In the genomic region with DNA sequence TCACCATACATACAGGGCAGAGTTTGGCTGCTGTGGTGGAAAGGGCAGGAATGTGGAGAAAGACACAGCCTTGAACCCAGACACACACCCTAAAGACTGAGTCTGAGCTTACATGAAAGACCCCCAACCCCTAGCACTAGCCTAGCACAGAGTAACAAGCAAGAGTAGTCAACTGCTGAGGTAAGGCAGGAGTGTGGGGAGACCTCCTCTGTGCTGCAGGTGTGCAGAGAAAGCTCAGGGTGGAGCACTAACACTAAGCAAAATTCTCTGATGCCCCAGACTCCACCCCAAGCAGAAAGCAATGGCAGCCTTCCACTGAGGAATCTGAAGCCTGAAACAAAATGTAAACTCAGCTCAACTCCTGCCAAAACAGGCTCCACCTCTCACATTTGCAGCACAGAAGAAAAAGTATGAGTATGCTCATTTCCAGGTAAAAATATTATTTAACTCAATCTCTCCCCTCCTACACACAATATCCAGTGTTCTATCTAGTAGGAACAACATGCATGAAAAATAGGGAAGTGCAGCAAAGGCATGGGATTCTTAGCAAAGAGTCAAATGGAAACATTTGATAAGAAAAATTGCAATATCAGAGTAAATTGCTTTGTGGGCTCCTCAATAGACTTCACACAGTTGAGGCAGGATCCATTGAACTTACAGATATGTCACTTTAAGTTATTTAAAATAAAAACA, we compare ENCODE assay signal across 2 cellular contexts.
TF ChIP-seq lines count a peak whose summit lies in the region.

No MANE protein-coding gene starts in this region.

TF ChIP-seq in K562, 482 proteins besides CTCF, POLR2A, EP300 and RAD21 (continued from another document):
- TF ChIP-seq, protein P1, sequence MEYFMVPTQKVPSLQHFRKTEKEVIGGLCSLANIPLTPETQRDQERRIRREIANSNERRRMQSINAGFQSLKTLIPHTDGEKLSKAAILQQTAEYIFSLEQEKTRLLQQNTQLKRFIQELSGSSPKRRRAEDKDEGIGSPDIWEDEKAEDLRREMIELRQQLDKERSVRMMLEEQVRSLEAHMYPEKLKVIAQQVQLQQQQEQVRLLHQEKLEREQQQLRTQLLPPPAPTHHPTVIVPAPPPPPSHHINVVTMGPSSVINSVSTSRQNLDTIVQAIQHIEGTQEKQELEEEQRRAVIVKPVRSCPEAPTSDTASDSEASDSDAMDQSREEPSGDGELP (CRISPR knock-in tag; IDR thresholded peaks at IDR 0.05; ENCODE audit: borderline replicate concordance), result no peak
- TF ChIP-seq YY1 (IDR thresholded peaks at IDR 0.05; ENCODE audit: borderline replicate concordance in 1 of 3, control insufficient read depth in 1 of 3, extremely low read depth in 1 of 3, insufficient read depth in 3 of 3, insufficient read length in 1 of 3, insufficient replicate concordance in 2 of 3, low read depth in 1 of 3, low read length in 2 of 3), result peak in 1 of 3 experiments; percentile 25
- no peak for TF ChIP-seq SMARCC2 (IDR thresholded peaks at IDR 0.05; ENCODE audit: low read depth)
- TF ChIP-seq MYC (IDR thresholded peaks at IDR 0.05; ENCODE audit: low read depth, low read length), result 0 out of 2 replicates have a peak, but pooled peaks have one; percentile 33
- TF ChIP-seq MYC (CRISPR knock-in tag; IDR thresholded peaks at IDR 0.05; ENCODE audit: borderline replicate concordance, low read depth), result no peak
- TF ChIP-seq FOXK2 (conservative IDR thresholded peaks at IDR 0.05 in 1 of 2, IDR thresholded peaks at IDR 0.05 in 1 of 2; ENCODE audit: low read depth in 2 of 2), result no peak
- TF ChIP-seq BHLHE40 (IDR thresholded peaks at IDR 0.05; ENCODE audit: low read length), result 0 out of 2 replicates have a peak, but pooled peaks have one; percentile 19
- TF ChIP-seq MAFG (tag; conservative IDR thresholded peaks at IDR 0.05), result 0 out of 2 replicates have a peak, but pooled peaks have one; percentile 14
- TF ChIP-seq YBX1 (IDR thresholded peaks at IDR 0.05), result no peak
- TF ChIP-seq FOS (IDR thresholded peaks at IDR 0.05; ENCODE audit: extremely low read depth, insufficient read length), result no peak
- no peak for TF ChIP-seq PHF8 (IDR thresholded peaks at IDR 0.05; ENCODE audit: borderline replicate concordance, low read length)
- TF ChIP-seq ZBTB9 (CRISPR knock-in tag; IDR thresholded peaks at IDR 0.05), result no peak
- peak; percentile 82 for TF ChIP-seq DEAF1 (CRISPR knock-in tag; IDR thresholded peaks at IDR 0.05)
- peak; percentile 95 for TF ChIP-seq SPI1 (IDR thresholded peaks at IDR 0.05; ENCODE audit: borderline replicate concordance, low read depth, low read length)
- no peak for TF ChIP-seq POLR2B (IDR thresholded peaks at IDR 0.05; ENCODE audit: low read depth, partially characterized antibody)
- TF ChIP-seq ATF7 (IDR thresholded peaks at IDR 0.05), result 0 out of 2 replicates have a peak, but pooled peaks have one; percentile 20
- no peak for TF ChIP-seq SP2 (IDR thresholded peaks at IDR 0.05; ENCODE audit: extremely low read depth, low read depth, low read length, poor library complexity, severe bottlenecking)
- no peak for TF ChIP-seq SRSF9 (IDR thresholded peaks at IDR 0.05; ENCODE audit: borderline replicate concordance, low read depth, low read length)
- TF ChIP-seq TFAM (CRISPR knock-in tag; conservative IDR thresholded peaks at IDR 0.05), result no peak

TF ChIP-seq in liver, 16 proteins besides CTCF, POLR2A, EP300 and RAD21 (continued from another document):
- TF ChIP-seq GABPA (IDR thresholded peaks at IDR 0.05 in 1 of 2, conservative IDR thresholded peaks at IDR 0.05 in 1 of 2) (no peak), HNF4A (conservative IDR thresholded peaks at IDR 0.05) (no peak), FOXA1 (IDR thresholded peaks at IDR 0.05) (no peak), YY1 (IDR thresholded peaks at IDR 0.05) (no peak), EGR1 (IDR thresholded peaks at IDR 0.05; ENCODE audit: low read depth in 2 of 2) (no peak), MAX (IDR thresholded peaks at IDR 0.05) (no peak), JUND (IDR thresholded peaks at IDR 0.05) (no peak), NR2F2 (IDR thresholded peaks at IDR 0.05) (no peak), RXRA (IDR thresholded peaks at IDR 0.05) (no peak), SP1 (IDR thresholded peaks at IDR 0.05) (no peak)
- TF ChIP-seq, protein P2, sequence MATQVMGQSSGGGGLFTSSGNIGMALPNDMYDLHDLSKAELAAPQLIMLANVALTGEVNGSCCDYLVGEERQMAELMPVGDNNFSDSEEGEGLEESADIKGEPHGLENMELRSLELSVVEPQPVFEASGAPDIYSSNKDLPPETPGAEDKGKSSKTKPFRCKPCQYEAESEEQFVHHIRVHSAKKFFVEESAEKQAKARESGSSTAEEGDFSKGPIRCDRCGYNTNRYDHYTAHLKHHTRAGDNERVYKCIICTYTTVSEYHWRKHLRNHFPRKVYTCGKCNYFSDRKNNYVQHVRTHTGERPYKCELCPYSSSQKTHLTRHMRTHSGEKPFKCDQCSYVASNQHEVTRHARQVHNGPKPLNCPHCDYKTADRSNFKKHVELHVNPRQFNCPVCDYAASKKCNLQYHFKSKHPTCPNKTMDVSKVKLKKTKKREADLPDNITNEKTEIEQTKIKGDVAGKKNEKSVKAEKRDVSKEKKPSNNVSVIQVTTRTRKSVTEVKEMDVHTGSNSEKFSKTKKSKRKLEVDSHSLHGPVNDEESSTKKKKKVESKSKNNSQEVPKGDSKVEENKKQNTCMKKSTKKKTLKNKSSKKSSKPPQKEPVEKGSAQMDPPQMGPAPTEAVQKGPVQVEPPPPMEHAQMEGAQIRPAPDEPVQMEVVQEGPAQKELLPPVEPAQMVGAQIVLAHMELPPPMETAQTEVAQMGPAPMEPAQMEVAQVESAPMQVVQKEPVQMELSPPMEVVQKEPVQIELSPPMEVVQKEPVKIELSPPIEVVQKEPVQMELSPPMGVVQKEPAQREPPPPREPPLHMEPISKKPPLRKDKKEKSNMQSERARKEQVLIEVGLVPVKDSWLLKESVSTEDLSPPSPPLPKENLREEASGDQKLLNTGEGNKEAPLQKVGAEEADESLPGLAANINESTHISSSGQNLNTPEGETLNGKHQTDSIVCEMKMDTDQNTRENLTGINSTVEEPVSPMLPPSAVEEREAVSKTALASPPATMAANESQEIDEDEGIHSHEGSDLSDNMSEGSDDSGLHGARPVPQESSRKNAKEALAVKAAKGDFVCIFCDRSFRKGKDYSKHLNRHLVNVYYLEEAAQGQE (IDR thresholded peaks at IDR 0.05), result no peak
- TF ChIP-seq, protein P3, sequence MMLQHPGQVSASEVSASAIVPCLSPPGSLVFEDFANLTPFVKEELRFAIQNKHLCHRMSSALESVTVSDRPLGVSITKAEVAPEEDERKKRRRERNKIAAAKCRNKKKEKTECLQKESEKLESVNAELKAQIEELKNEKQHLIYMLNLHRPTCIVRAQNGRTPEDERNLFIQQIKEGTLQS (IDR thresholded peaks at IDR 0.05), result no peak
